ENCODE assay signal across 13 cellular contexts in genomic region chr3:197181751-197182150, GRCh38.
A peak's percentile ranks its signal among the peaks of the same experiment; 100 is the strongest.
DNase-seq lines count a peak whose midpoint lies in the region; ATAC-seq and TF ChIP-seq lines count a peak whose summit lies in the region.
"Had no signal": no experiment of that assay in that cellular context is flagged by ENCODE, and none has a peak within 500 bp of the region (broad histone marks: within the 10 kb centered on the region; RNA-seq: fewer than 3 reads in every experiment).

No MANE protein-coding gene starts in this region.

- no peak overlapping the region for H3K27ac ChIP-seq in naive thymus-derived CD4-positive, alpha-beta T cell (ENCODE audit: low read depth, low read length)
- H3K27ac ChIP-seq: colonic mucosa had no signal

- no peak overlapping the region for H3K27ac Mint-ChIP-seq in naive thymus-derived CD4-positive, alpha-beta T cell
- no peak overlapping the region for H3K27ac Mint-ChIP-seq in stimulated activated memory B cell treated with anti-CD40 and anti-IgM and Interleukin-4, amounts not matched to agents 10 μg/mL and 1 μg/mL and 100 μg/mL, for 72 hours

- peaks cover 0 to 18% (median 4%) of the 10 kb centered on the region in 5 donors for H3K36me3 Mint-ChIP-seq in naive thymus-derived CD4-positive, alpha-beta T cell
- peaks cover 18% of the 10 kb centered on the region for H3K36me3 Mint-ChIP-seq in stimulated activated memory B cell treated with anti-CD40 and anti-IgM and Interleukin-4, amounts not matched to agents 10 μg/mL and 1 μg/mL and 100 μg/mL, for 72 hours

- in situ Hi-C loops in GM13977 (cut with MboI; ENCODE audit: low pct_unique_long_range_greater_than_20kb, low sequenced_read_pairs, unreplicated experiment), result loop anchor here (25.0 kb wide), 2 partner anchors 169 to 344 kb away; no protein-coding TSS in a partner anchor

- H3K36me3 ChIP-seq in endocrine pancreas (ENCODE audit: control insufficient read depth, insufficient read depth, low read length), result no peaks in the 10 kb centered on the region
- H3K36me3 ChIP-seq in naive thymus-derived CD4-positive, alpha-beta T cell (ENCODE audit: control insufficient read depth in 2 of 3, insufficient read depth in 3 of 3, low read length in 3 of 3), result no peaks in the 10 kb centered on the region
- H3K36me3 ChIP-seq: colonic mucosa, HAP-1 had no signal

- intact Hi-C loops in naive thymus-derived CD4-positive, alpha-beta T cell (cut with micrococcal nuclease), result no loop called here

- no peaks in the 10 kb centered on the region for H3K9me3 Mint-ChIP-seq in naive thymus-derived CD4-positive, alpha-beta T cell
- H3K9me3 Mint-ChIP-seq in stimulated activated memory B cell treated with anti-CD40 and anti-IgM and Interleukin-4, amounts not matched to agents 10 μg/mL and 1 μg/mL and 100 μg/mL, for 72 hours, result no peaks in the 10 kb centered on the region
- H3K9me3 Mint-ChIP-seq: CD8-positive, alpha-beta memory T cell had no signal

- POLR2A ChIA-PET in naive thymus-derived CD4-positive, alpha-beta T cell (lab: Charles Lee), result no interaction called here

- H3K4me3 Mint-ChIP-seq in naive thymus-derived CD4-positive, alpha-beta T cell, result no peak overlapping the region
- no peak overlapping the region for H3K4me3 Mint-ChIP-seq in stimulated activated memory B cell treated with anti-CD40 and anti-IgM and Interleukin-4, amounts not matched to agents 10 μg/mL and 1 μg/mL and 100 μg/mL, for 72 hours
- H3K4me3 Mint-ChIP-seq: CD8-positive, alpha-beta memory T cell had no signal

- no peaks in the 10 kb centered on the region for H3K27me3 ChIP-seq in endocrine pancreas (ENCODE audit: control insufficient read depth, insufficient read depth, low read length)
- H3K27me3 ChIP-seq in naive thymus-derived CD4-positive, alpha-beta T cell (ENCODE audit: control insufficient read depth in 2 of 2, insufficient read depth in 2 of 2, low read length in 2 of 2), result no peaks in the 10 kb centered on the region
- H3K27me3 ChIP-seq: colonic mucosa had no signal

- H3K9me3 ChIP-seq in endocrine pancreas (ENCODE audit: control insufficient read depth, low read length), result no peaks in the 10 kb centered on the region
- no peaks in the 10 kb centered on the region for H3K9me3 ChIP-seq in naive thymus-derived CD4-positive, alpha-beta T cell (ENCODE audit: control insufficient read depth in 2 of 3, low read length in 3 of 3)
- H3K9me3 ChIP-seq: colonic mucosa, HAP-1 had no signal

- peak; percentile 50 for ATAC-seq in naive thymus-derived CD4-positive, alpha-beta T cell
- ATAC-seq in stimulated activated memory B cell treated with anti-CD40 and anti-IgM and Interleukin-4, amounts not matched to agents 10 μg/mL and 1 μg/mL and 100 μg/mL, for 72 hours, result no peak
- ATAC-seq: SK-N-SH treated with all-trans-retinoic acid at 6 μM for 48 hours had no signal

- DNase-seq in CD1c-positive myeloid dendritic cell (ENCODE audit: extremely low spot score), result peak; percentile 63
- peak; percentile 26 for DNase-seq in NCI-H460 (ENCODE audit: extremely low read depth, low read depth)
- no peak for DNase-seq in naive thymus-derived CD4-positive, alpha-beta T cell
- DNase-seq in GM13977 (ENCODE audit: low spot score), result no peak
- no peak for DNase-seq in superior temporal gyrus (ENCODE audit: extremely low spot score)
- no peak for DNase-seq in iPS-NIHi7 (ENCODE audit: extremely low spot score)
- DNase-seq: activated CD4-positive, alpha-beta T cell treated with anti-CD3 and anti-CD28 coated beads, Interleukin-2, amount 50 U/mL, for 4 hours; CD8-positive, alpha-beta memory T cell; colonic mucosa had no signal

- H3K4me1 Mint-ChIP-seq in naive thymus-derived CD4-positive, alpha-beta T cell, result peaks cover 0 to 39% (median 20%) of the 10 kb centered on the region in 7 donors
- peaks cover 16% of the 10 kb centered on the region for H3K4me1 Mint-ChIP-seq in stimulated activated memory B cell treated with anti-CD40 and anti-IgM and Interleukin-4, amounts not matched to agents 10 μg/mL and 1 μg/mL and 100 μg/mL, for 72 hours

- no peak for TF ChIP-seq CTCF in GM13977 (IDR thresholded peaks at IDR 0.05; ENCODE audit: extremely low read depth, insufficient read depth, missing control alignments)

- no peaks in the 10 kb centered on the region for H3K4me1 ChIP-seq in endocrine pancreas (ENCODE audit: control insufficient read depth, insufficient read depth, low read length)
- no peaks in the 10 kb centered on the region for H3K4me1 ChIP-seq in naive thymus-derived CD4-positive, alpha-beta T cell (ENCODE audit: control insufficient read depth in 2 of 2, insufficient read depth in 2 of 2, low read length in 2 of 2)
- H3K4me1 ChIP-seq: colonic mucosa, HAP-1 had no signal

- H3K27me3 Mint-ChIP-seq in naive thymus-derived CD4-positive, alpha-beta T cell, result no peaks in the 10 kb centered on the region
- H3K27me3 Mint-ChIP-seq in stimulated activated memory B cell treated with anti-CD40 and anti-IgM and Interleukin-4, amounts not matched to agents 10 μg/mL and 1 μg/mL and 100 μg/mL, for 72 hours, result no peaks in the 10 kb centered on the region
- H3K27me3 Mint-ChIP-seq: CD8-positive, alpha-beta memory T cell had no signal

- peak overlapping the region; percentile 84 for H3K4me3 ChIP-seq in endocrine pancreas (ENCODE audit: control insufficient read depth, insufficient read depth, low read length)
- no peak overlapping the region for H3K4me3 ChIP-seq in naive thymus-derived CD4-positive, alpha-beta T cell (ENCODE audit: low read length)
- H3K4me3 ChIP-seq: colonic mucosa, HAP-1 had no signal

- H3K9ac ChIP-seq in endocrine pancreas (ENCODE audit: control insufficient read depth, insufficient read depth, low read length), result no peak overlapping the region

- CTCF ChIA-PET in naive thymus-derived CD4-positive, alpha-beta T cell (lab: Charles Lee), result no interaction called here

Comparison
In these comparisons a context has a peak if more than half of its experiments do, and no peak if none do; other contexts are left out.
1. DNase-seq: peak in CD1c-positive myeloid dendritic cell (single experiment) and NCI-H460 (single experiment); none in naive thymus-derived CD4-positive, alpha-beta T cell (0 of 9), GM13977 (single experiment), superior temporal gyrus (single experiment) and iPS-NIHi7 (single experiment).